8 cellular contexts compared by ENCODE assay signal in the genomic region with DNA sequence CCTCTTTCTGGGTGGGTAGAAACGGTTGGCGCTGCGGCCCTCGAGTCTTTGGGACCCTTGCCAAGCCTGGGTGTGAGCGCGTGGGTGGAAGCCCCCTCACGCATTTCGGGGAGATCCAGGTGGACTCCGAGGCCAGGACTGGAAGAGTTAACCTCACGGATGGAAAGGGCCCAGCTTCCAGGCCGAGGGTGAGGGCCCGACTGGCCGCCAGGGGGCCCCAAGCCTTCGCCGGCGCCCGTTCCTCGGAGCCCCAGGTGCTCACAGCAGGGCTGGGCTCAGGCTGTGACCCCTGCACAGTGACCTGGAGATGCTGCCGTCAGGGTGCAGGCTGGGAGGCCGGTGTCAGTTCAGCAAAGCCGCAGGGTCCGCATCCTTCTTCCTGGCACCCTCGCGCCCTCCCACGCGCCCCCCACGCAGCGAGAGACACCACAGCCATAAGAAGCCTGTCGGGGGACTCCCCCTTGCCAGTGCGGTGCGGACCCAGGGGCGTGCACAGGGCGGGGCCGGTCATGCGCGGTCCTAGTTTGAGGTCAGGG. TPM values are rescaled to one million over a fixed set of nuclear protein-coding genes. Genes with fewer than 3 reads are reported as not detected.
DNase-seq lines count a peak whose midpoint lies in the region; ATAC-seq and TF ChIP-seq lines count a peak whose summit lies in the region.

No MANE protein-coding gene starts in this region.

- H3K9me2 ChIP-seq in OCI-LY7 (ENCODE audit: insufficient read depth, low read length): no peaks in the 10 kb centered on the region

- no peaks in the 10 kb centered on the region for H4K20me1 ChIP-seq in OCI-LY7 (ENCODE audit: insufficient read depth, low read length)

- ATAC-seq in GM19023 (IDR thresholded peaks at IDR 0.05; ENCODE audit: unreplicated experiment) (peak; percentile 90), HG03432 (IDR thresholded peaks at IDR 0.05; ENCODE audit: unreplicated experiment) (peak; percentile 95), foreskin keratinocyte (peak; percentile 87)

- no peak for DNase-seq in AG04449 (ENCODE audit: low read depth, low spot score)
- peak; percentile 2 for DNase-seq in OCI-LY7 (ENCODE audit: low spot score)
- peak; percentile 95 for DNase-seq in activated effector memory CD4-positive, alpha-beta T cell treated with anti-CD3 and anti-CD28 coated beads, Interleukin-2, amount 50 U/mL, for 16 hours
- DNase-seq in foreskin keratinocyte: peak; percentile 22 to 58
- peak; percentile 17 to 91 (median 73) for DNase-seq in nucleus accumbens (lab: John Stamatoyannopoulos, UW)
- DNase-seq in substantia nigra (lab: John Stamatoyannopoulos, UW): peak in 47 of 49 donors; percentile 27 to 88 (median 71)

- no peak overlapping the region for H3K27ac ChIP-seq in OCI-LY7 (ENCODE audit: low read depth, low read length, poor library complexity, severe bottlenecking)
- no peak overlapping the region for H3K27ac ChIP-seq in foreskin keratinocyte
- H3K27ac ChIP-seq in substantia nigra (ENCODE audit: low read depth, low read length, poor library complexity, severe bottlenecking): peak overlapping the region; percentile 77

- no peak overlapping the region for H3K4me2 ChIP-seq in OCI-LY7 (ENCODE audit: low read length)

- H3K4me3 ChIP-seq in AG04449 (ENCODE audit: low read depth, low read length) (peak overlapping the region; percentile 46), OCI-LY7 (ENCODE audit: low read depth, low read length, poor library complexity, severe bottlenecking) (no peak overlapping the region)

- H3K36me3 ChIP-seq in OCI-LY7 (ENCODE audit: insufficient read depth, low read length): no peaks in the 10 kb centered on the region

- POLR2A ChIA-PET in AG04449 (lab: Yijun Ruan, JAX) (no interaction called here), OCI-LY7 (lab: Charles Lee) (no interaction called here)

- peak; percentile 90 for TF ChIP-seq CTCF in AG04449 (IDR thresholded peaks at IDR 0.05; ENCODE audit: insufficient read depth, low read length, missing control alignments)
- peak; percentile 49 for TF ChIP-seq CTCF in OCI-LY7 (conservative IDR thresholded peaks at IDR 0.05; ENCODE audit: low read length)
- peak; percentile 88 for TF ChIP-seq CTCF in foreskin keratinocyte (conservative IDR thresholded peaks at IDR 0.05)

- no peaks in the 10 kb centered on the region for H3K79me2 ChIP-seq in OCI-LY7 (ENCODE audit: insufficient read depth, low read depth, low read length)

- no peaks in the 10 kb centered on the region for H3K9me3 ChIP-seq in OCI-LY7 (ENCODE audit: low read length)

- no TSS peak for BruUV-seq in OCI-LY7 (replicated peaks; lab: Mats Ljungman, UMichigan)

- intact Hi-C loops in OCI-LY7 (cut with micrococcal nuclease; ENCODE audit: unreplicated experiment): no loop called here

- CTCF ChIA-PET in AG04449 (lab: Yijun Ruan, JAX): interaction anchor here (0.8 to 2.8 kb wide), 13 partner anchors 8 to 505 kb away, joined by 3 to 16 read pairs (median 4); partner anchors contain the start of gene GRK1
- CTCF ChIA-PET in OCI-LY7 (lab: Charles Lee; ENCODE audit: unreplicated experiment): no interaction called here

- H2AFZ ChIP-seq in OCI-LY7 (ENCODE audit: low read length): no peak overlapping the region

- peaks cover 15% of the 10 kb centered on the region for H3K27me3 ChIP-seq in foreskin keratinocyte

- H3K4me1 ChIP-seq in OCI-LY7 (ENCODE audit: insufficient read depth, low read length, poor library complexity, severe bottlenecking) (no peaks in the 10 kb centered on the region), foreskin keratinocyte (no peaks in the 10 kb centered on the region)

RNA-seq across cellular contexts. Expression of gene TMEM255B, which starts 34.2 kb away (rescaled TPM):
- 2.6 and 2.7 TPM in 2 replicates for total RNA-seq in OCI-LY7 (2014; rRNA removed; shearing (Covaris generic))
- total RNA-seq in OCI-LY7 (2022) (5.6 and 6.8 TPM in 2 replicates), foreskin keratinocyte (0.95 and 1.4 TPM in 2 replicates)
- 1.2 and 2.0 TPM in 2 replicates for polyA plus RNA-seq in foreskin keratinocyte

RNA-seq across cellular contexts. Expression of gene GRK1, which starts 57.8 kb away (rescaled TPM):
- total RNA-seq in OCI-LY7 (2014; rRNA removed; shearing (Covaris generic)): not detected in 2 replicates
- not detected in 2 replicates for total RNA-seq in OCI-LY7 (2022)
- total RNA-seq in foreskin keratinocyte: not detected in 2 replicates
- not detected in 2 replicates for polyA plus RNA-seq in foreskin keratinocyte
